ENCODE assay signal across 1 cellular context in the genomic region with DNA sequence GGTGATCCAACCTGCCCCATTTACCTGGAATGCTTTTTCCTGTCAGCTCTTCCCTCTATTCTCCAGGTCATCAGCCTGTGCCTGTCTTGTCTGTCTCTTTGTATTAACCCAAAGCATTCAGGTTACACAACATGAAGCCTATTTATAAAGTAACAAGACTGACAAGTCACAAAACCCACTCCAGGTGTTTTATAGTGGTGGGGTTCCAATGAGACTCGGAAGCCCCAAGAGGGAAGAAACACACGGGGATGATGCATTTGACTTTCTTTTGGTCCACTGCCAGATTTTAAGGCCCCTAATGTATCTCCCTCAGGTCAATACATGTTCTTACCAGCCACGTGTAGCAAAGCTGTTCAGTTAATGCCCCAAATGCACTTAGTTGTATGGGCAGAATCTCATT.
TF ChIP-seq lines count a peak whose summit lies in the region.

No MANE protein-coding gene starts in this region.

TF ChIP-seq in HCT116, 20 proteins besides CTCF, POLR2A, EP300 and RAD21:
- no peak for TF ChIP-seq TCF7L2 (IDR thresholded peaks at IDR 0.05; ENCODE audit: borderline replicate concordance, extremely low read depth, insufficient read depth, insufficient read length)
- no peak for TF ChIP-seq SIN3A (IDR thresholded peaks at IDR 0.05; ENCODE audit: low read depth)
- TF ChIP-seq, protein P1, sequence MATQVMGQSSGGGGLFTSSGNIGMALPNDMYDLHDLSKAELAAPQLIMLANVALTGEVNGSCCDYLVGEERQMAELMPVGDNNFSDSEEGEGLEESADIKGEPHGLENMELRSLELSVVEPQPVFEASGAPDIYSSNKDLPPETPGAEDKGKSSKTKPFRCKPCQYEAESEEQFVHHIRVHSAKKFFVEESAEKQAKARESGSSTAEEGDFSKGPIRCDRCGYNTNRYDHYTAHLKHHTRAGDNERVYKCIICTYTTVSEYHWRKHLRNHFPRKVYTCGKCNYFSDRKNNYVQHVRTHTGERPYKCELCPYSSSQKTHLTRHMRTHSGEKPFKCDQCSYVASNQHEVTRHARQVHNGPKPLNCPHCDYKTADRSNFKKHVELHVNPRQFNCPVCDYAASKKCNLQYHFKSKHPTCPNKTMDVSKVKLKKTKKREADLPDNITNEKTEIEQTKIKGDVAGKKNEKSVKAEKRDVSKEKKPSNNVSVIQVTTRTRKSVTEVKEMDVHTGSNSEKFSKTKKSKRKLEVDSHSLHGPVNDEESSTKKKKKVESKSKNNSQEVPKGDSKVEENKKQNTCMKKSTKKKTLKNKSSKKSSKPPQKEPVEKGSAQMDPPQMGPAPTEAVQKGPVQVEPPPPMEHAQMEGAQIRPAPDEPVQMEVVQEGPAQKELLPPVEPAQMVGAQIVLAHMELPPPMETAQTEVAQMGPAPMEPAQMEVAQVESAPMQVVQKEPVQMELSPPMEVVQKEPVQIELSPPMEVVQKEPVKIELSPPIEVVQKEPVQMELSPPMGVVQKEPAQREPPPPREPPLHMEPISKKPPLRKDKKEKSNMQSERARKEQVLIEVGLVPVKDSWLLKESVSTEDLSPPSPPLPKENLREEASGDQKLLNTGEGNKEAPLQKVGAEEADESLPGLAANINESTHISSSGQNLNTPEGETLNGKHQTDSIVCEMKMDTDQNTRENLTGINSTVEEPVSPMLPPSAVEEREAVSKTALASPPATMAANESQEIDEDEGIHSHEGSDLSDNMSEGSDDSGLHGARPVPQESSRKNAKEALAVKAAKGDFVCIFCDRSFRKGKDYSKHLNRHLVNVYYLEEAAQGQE (IDR thresholded peaks at IDR 0.05; ENCODE audit: low read depth): no peak
- no peak for TF ChIP-seq FOSL1 (IDR thresholded peaks at IDR 0.05; ENCODE audit: low read depth)
- TF ChIP-seq YY1 (IDR thresholded peaks at IDR 0.05; ENCODE audit: extremely low read depth, insufficient replicate concordance, low read depth, low read length): no peak
- TF ChIP-seq, protein P2, sequence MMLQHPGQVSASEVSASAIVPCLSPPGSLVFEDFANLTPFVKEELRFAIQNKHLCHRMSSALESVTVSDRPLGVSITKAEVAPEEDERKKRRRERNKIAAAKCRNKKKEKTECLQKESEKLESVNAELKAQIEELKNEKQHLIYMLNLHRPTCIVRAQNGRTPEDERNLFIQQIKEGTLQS (IDR thresholded peaks at IDR 0.05): no peak
- no peak for TF ChIP-seq ZNF274 (IDR thresholded peaks at IDR 0.05; ENCODE audit: low read depth, low read length)
- TF ChIP-seq POLR2AphosphoS5 (IDR thresholded peaks at IDR 0.05; ENCODE audit: low read depth, low read length): no peak
- no peak for TF ChIP-seq ZFX (IDR thresholded peaks at IDR 0.05)
- TF ChIP-seq, protein P3, sequence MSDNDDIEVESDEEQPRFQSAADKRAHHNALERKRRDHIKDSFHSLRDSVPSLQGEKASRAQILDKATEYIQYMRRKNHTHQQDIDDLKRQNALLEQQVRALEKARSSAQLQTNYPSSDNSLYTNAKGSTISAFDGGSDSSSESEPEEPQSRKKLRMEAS (IDR thresholded peaks at IDR 0.05): no peak
- TF ChIP-seq EZH2 (IDR thresholded peaks at IDR 0.05): no peak
- no peak for TF ChIP-seq SP1 (IDR thresholded peaks at IDR 0.05; ENCODE audit: low read depth)
- TF ChIP-seq EGR1 (IDR thresholded peaks at IDR 0.05; ENCODE audit: low read depth): no peak
- TF ChIP-seq CEBPB (IDR thresholded peaks at IDR 0.05; ENCODE audit: low read depth): no peak
